Comparison of ENCODE assay signal across 30 cellular contexts in the genomic region with DNA sequence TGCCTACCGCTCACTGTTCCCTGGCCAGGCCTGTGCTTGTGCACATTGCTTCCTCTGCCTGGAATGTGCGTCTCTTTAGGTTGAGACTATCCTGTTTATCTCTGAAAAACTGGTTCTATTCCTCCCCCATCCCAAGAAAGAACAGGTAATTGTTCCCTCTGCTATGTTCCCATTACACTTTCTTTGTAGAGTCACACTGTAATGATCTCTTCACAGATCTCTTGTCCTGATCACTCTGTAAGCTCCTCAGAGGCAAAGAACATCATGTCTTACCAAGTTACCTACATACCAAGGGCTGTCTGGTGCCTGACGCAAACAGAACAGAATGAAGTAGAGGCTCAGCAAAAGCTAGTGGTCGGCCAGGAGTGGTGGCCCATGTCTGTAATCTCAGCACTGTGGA.
"Had no signal": no experiment of that assay in that cellular context is flagged by ENCODE, and none has a peak within 500 bp of the region (broad histone marks: within the 10 kb centered on the region; RNA-seq: fewer than 3 reads in every experiment).

No MANE protein-coding gene starts in this region.

- H3K27me3 ChIP-seq: adrenal gland, ascending aorta, body of pancreas, brain microvascular endothelial cell, breast epithelium, cardiac muscle cell had no signal

- H3K9me3 ChIP-seq: adrenal gland, ascending aorta, body of pancreas, breast epithelium had no signal

- H3K4me3 ChIP-seq: adrenal gland, ascending aorta, body of pancreas, breast epithelium, cardiac muscle cell had no signal

- H3K4me1 ChIP-seq: adrenal gland, ascending aorta, body of pancreas, breast epithelium had no signal

- H3K27ac ChIP-seq: adrenal gland, ascending aorta, body of pancreas, brain microvascular endothelial cell, breast epithelium, cardiac muscle cell had no signal

- H3K36me3 ChIP-seq: adrenal gland, ascending aorta, brain microvascular endothelial cell, breast epithelium, cardiac muscle cell had no signal

- DNase-seq: activated effector memory CD4-positive, alpha-beta T cell treated with anti-CD3 and anti-CD28 coated beads, Interleukin-2, amount 50 U/mL, for 16 hours; activated effector memory CD4-positive, alpha-beta T cell treated with Interleukin-2 at 50 U/mL for 16 hours; activated gamma-delta T cell; activated gamma-delta T cell treated with Interleukin-2 at 50 U/mL for 16 hours; activated naive CD4-positive, alpha-beta T cell; activated naive CD4-positive, alpha-beta T cell treated with anti-CD3 and anti-CD28 coated beads for 36 hours; activated naive CD4-positive, alpha-beta T cell treated with anti-CD3 and anti-CD28 coated beads, Interleukin-2, amount 10 ng/mL, durations not matched to agents 7 days and 5 days; activated naive CD4-positive, alpha-beta T cell treated with anti-CD3 and anti-CD28 coated beads, Interleukin-2, amount 50 U/mL, for 16 hours; activated naive CD4-positive, alpha-beta T cell treated with Interleukin-2 at 50 U/mL for 16 hours; activated naive CD8-positive, alpha-beta T cell treated with anti-CD3 and anti-CD28 coated beads for 36 hours; activated naive CD8-positive, alpha-beta T cell treated with anti-CD3 and anti-CD28 coated beads, Interleukin-2, amount 10 ng/mL, durations not matched to agents 7 days and 5 days; activated naive CD8-positive, alpha-beta T cell treated with anti-CD3 and anti-CD28 coated beads, Interleukin-2, amount 50 U/mL, for 24 hours; activated T-cell treated with anti-CD3 and anti-CD28 coated beads, Interleukin-2, amount 50 U/mL, for 1 hour; activated T-cell treated with anti-CD3 and anti-CD28 coated beads, Interleukin-2, amount 50 U/mL, for 24 hours; activated T-cell treated with anti-CD3 and anti-CD28 coated beads, Interleukin-2, amount 50 U/mL, for 4 hours; activated T-cell treated with anti-CD3 and anti-CD28 coated beads, Interleukin-2, amount 50 U/mL, for 48 hours; activated T-cell treated with anti-CD3 and anti-CD28 coated beads, Interleukin-2, amount 50 U/mL, for 72 hours; adrenal gland; amniotic stem cell; amygdala; anterior cingulate cortex; aorta; body of pancreas; brain microvascular endothelial cell; caudate nucleus; central memory CD4-positive, alpha-beta T cell; cerebellar nuclear complex had no signal
